Comparison of ENCODE assay signal across 8 cellular contexts in the genomic region with DNA sequence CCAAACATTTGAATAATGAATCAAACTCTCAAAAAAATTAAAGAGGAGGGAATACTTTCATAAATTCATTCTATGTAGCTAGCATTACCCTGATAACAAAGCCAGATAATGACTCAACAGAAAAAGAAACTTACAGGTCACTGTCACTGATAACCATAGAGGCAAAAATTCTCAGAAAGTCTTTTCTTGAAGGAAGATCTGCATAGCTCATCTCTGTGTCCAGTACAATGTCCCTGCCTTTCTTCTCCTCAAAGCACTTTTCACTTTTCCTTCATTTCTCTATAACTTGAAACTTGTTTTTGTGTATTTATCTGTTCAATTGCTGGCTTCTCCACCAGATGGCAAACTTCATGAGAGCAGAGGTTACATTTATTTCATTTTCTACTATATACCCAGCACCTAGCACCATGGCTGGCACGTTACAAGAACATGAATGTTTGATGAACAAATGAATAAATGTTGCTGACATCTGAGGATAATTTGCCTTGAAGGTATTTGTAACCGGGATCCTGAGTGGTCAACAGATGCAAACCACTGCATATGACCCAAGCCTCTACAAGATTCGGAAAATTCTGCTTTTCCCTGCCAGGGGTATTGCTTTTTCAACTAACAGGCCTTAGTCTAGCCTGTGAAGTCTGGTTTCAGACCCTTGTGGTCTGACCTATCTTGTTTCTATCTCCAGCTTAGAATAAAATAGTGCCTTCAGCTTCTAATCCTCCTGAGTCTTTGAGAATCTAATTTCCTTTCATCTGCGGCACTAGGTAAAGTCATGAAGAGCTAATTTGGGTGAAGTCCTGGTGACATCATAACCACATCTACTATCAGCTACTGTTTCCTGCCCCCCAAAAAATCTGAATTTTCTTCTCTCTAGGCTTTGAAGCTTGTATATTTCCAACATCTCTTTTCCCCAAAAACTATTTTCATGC. TPM values are rescaled to one million over a fixed set of nuclear protein-coding genes. Genes with fewer than 3 reads are reported as not detected.
A peak's percentile ranks its signal among the peaks of the same experiment; 100 is the strongest.
DNase-seq lines count a peak whose midpoint lies in the region; ATAC-seq and TF ChIP-seq lines count a peak whose summit lies in the region.

No MANE protein-coding gene starts in this region.

- 62% methylated on average over 4 of the region's 4 CpGs for WGBS in smooth muscle cell (ENCODE audit: low lambda C conversion rate)

- H3K4me2 ChIP-seq in smooth muscle cell = no peak overlapping the region

- H3K4me3 Mint-ChIP-seq in activated B cell treated with CpG ODN at 0.5 μM for 24 hours = no peak overlapping the region

- H3K79me2 ChIP-seq in smooth muscle cell (ENCODE audit: low read depth) = no peaks in the 10 kb centered on the region

- POLR2A ChIA-PET in activated B cell treated with CpG ODN at 0.5 μM for 24 hours (lab: Charles Lee) = interaction anchor here (0.6 to 3.3 kb wide), 7 partner anchors 45 to 77 kb away, joined by 3 to 33 read pairs (median 4); no protein-coding TSS in a partner anchor

- H3K4me1 ChIP-seq in smooth muscle cell (ENCODE audit: low read depth) = peaks cover 3% of the 10 kb centered on the region

- no peaks in the 10 kb centered on the region for H3F3A ChIP-seq in smooth muscle cell (ENCODE audit: low read depth)

- intact Hi-C loops in activated B cell treated with CpG ODN at 0.5 μM for 24 hours (cut with micrococcal nuclease) = loop anchor here (1.0 to 5.0 kb wide), 8 partner anchors 47 to 1173 kb away; a partner anchor contains a TSS

- TF ChIP-seq CTCF in activated B cell treated with CpG ODN at 0.5 μM for 24 hours (IDR thresholded peaks at IDR 0.05) (no peak), epithelial cell of proximal tubule (conservative IDR thresholded peaks at IDR 0.05; ENCODE audit: low read depth, low read length) (peak; percentile 66), smooth muscle cell (IDR thresholded peaks at IDR 0.05; ENCODE audit: borderline replicate concordance, insufficient read depth, poor library complexity, severe bottlenecking) (peak; percentile 38)

- peak overlapping the region; percentile 40 for H2AFZ ChIP-seq in smooth muscle cell (ENCODE audit: low read depth)

- peak; percentile 69 for ATAC-seq in GM19372 (IDR thresholded peaks at IDR 0.05; ENCODE audit: low read depth, unreplicated experiment)
- ATAC-seq in activated B cell treated with CpG ODN at 0.5 μM for 24 hours (ENCODE audit: low read depth) = peak; percentile 84
- no peak for ATAC-seq in HG03457 (IDR thresholded peaks at IDR 0.05; ENCODE audit: unreplicated experiment)

- CTCF ChIA-PET in activated B cell treated with CpG ODN at 0.5 μM for 24 hours (lab: Charles Lee) = interaction anchor here (0.7 to 4.2 kb wide), 23 partner anchors 8 to 208 kb away, joined by 3 to 100 read pairs (median 4); a partner anchor contains a TSS

- peak overlapping the region; percentile 23 for H3K4me3 ChIP-seq in Jurkat, Clone E6-1 (ENCODE audit: low read length)
- no peak overlapping the region for H3K4me3 ChIP-seq in epithelial cell of proximal tubule (ENCODE audit: low read depth, low read length)
- no peak overlapping the region for H3K4me3 ChIP-seq in smooth muscle cell
- no peak overlapping the region for H3K4me3 ChIP-seq in MG63

- H3K27me3 ChIP-seq in smooth muscle cell (ENCODE audit: low read depth) = no peaks in the 10 kb centered on the region
- H3K27me3 ChIP-seq in MG63 = no peaks in the 10 kb centered on the region

- no peaks in the 10 kb centered on the region for H3K9me3 ChIP-seq in smooth muscle cell (replicated peaks; ENCODE audit: low read depth)
- no peaks in the 10 kb centered on the region for H3K9me3 ChIP-seq in MG63

- no peaks in the 10 kb centered on the region for H4K20me1 ChIP-seq in smooth muscle cell (ENCODE audit: low read depth)

- no peaks in the 10 kb centered on the region for H3K9me3 Mint-ChIP-seq in activated B cell treated with CpG ODN at 0.5 μM for 24 hours

- H3K27me3 Mint-ChIP-seq in activated B cell treated with CpG ODN at 0.5 μM for 24 hours = no peaks in the 10 kb centered on the region

- H3K27ac ChIP-seq in smooth muscle cell (ENCODE audit: low read depth) = no peak overlapping the region

- H3K4me1 Mint-ChIP-seq in activated B cell treated with CpG ODN at 0.5 μM for 24 hours = peaks cover 23% of the 10 kb centered on the region

- H3K36me3 ChIP-seq in smooth muscle cell (ENCODE audit: low read depth) = no peaks in the 10 kb centered on the region
- no peaks in the 10 kb centered on the region for H3K36me3 ChIP-seq in MG63

- H3K36me3 Mint-ChIP-seq in activated B cell treated with CpG ODN at 0.5 μM for 24 hours (ENCODE audit: low read depth) = no peaks in the 10 kb centered on the region

- no peak overlapping the region for H3K9ac ChIP-seq in smooth muscle cell (ENCODE audit: low read depth)

- DNase-seq in COR-L47 (lab: John Stamatoyannopoulos, UW) (peak; percentile 11), activated B cell treated with CpG ODN at 0.5 μM for 24 hours (no peak), epithelial cell of proximal tubule (ENCODE audit: low read depth) (no peak), smooth muscle cell (lab: John Stamatoyannopoulos, UW; ENCODE audit: unreplicated experiment) (no peak), MG63 (no peak)
- DNase-seq in Jurkat, Clone E6-1 (ENCODE audit: low read depth, low spot score) = peak; percentile 82

- no peak overlapping the region for H3K27ac Mint-ChIP-seq in activated B cell treated with CpG ODN at 0.5 μM for 24 hours

RNA-seq across cellular contexts. Expression of a gene that starts 52.5 kb away (rescaled TPM):
- polyA plus RNA-seq in Jurkat, Clone E6-1 (2012; ENCODE audit: insufficient read depth, insufficient read length) = 9.3 TPM
- total RNA-seq in activated B cell treated with CpG ODN at 0.5 μM for 24 hours = 14.2 and 19.6 TPM in 2 replicates
- total RNA-seq in epithelial cell of proximal tubule = 14.1 and 14.4 TPM in 2 replicates
- total RNA-seq in smooth muscle cell = 67.6 and 94.3 TPM in 2 replicates
- 60.6 and 74.5 TPM in 2 replicates for polyA plus RNA-seq in smooth muscle cell
- 4.7 and 5.6 TPM in 2 replicates for total RNA-seq in MG63 (2014; rRNA removed; shearing (Covaris generic); ENCODE audit: low replicate concordance)

Comparison
In these comparisons a context has a peak if more than half of its experiments do, and no peak if none do; other contexts are left out.
1. DNase-seq: peak in COR-L47 (single experiment) and Jurkat, Clone E6-1 (single experiment); none in activated B cell treated with CpG ODN at 0.5 μM for 24 hours (single experiment), epithelial cell of proximal tubule (single experiment), smooth muscle cell (single experiment) and MG63 (single experiment).